25 cellular contexts compared by ENCODE assay signal in genomic region chr3:176399193-176399592, GRCh38.
"Had no signal": no experiment of that assay in that cellular context is flagged by ENCODE, and none has a peak within 500 bp of the region (broad histone marks: within the 10 kb centered on the region; RNA-seq: fewer than 3 reads in every experiment).

No MANE protein-coding gene starts in this region.

- H3K79me2 ChIP-seq: hepatocyte had no signal

- DNase-seq: colonic mucosa; cortex of kidney; effector CD8-positive, alpha-beta T cell; effector memory CD8-positive, alpha-beta T cell; endodermal cell; erythroblast; esophagus squamous epithelium; foreskin keratinocyte; heart left ventricle; hypothalamus; immature natural killer cell; islet precursor cell; kidney; kidney glomerular epithelial cell; left colon; left ventricle myocardium superior; lower lobe of right lung; mesenchymal stem cell; mucosa of descending colon; naive B cell had no signal

- H3K27ac ChIP-seq: colonic mucosa, epithelial cell of prostate, esophagus squamous epithelium, foreskin keratinocyte, gastroesophageal sphincter, heart left ventricle, hepatocyte, lower lobe of right lung had no signal

- H3K27me3 ChIP-seq: colonic mucosa, esophagus squamous epithelium, foreskin keratinocyte, gastroesophageal sphincter, heart left ventricle, hepatocyte had no signal

- H3K9me3 ChIP-seq: colonic mucosa, esophagus squamous epithelium, gastroesophageal sphincter, lower lobe of right lung, mucosa of descending colon had no signal

- H3K36me3 ChIP-seq: colonic mucosa, esophagus squamous epithelium, gastroesophageal sphincter, heart left ventricle, lower lobe of right lung had no signal

- H3K4me1 ChIP-seq: colonic mucosa, esophagus squamous epithelium, foreskin keratinocyte, gastroesophageal sphincter, heart left ventricle, lower lobe of right lung had no signal

- H3K4me2 ChIP-seq: hepatocyte had no signal

- H3K4me3 ChIP-seq: colonic mucosa, esophagus squamous epithelium, gastroesophageal sphincter, heart left ventricle, hepatocyte, lower lobe of right lung, mucosa of descending colon had no signal

- ATAC-seq: effector memory CD8-positive, alpha-beta T cell; esophagus mucosa; foreskin keratinocyte; gastroesophageal sphincter; heart left ventricle; left colon; left lobe of liver; left ventricle myocardium superior; lower lobe of right lung; mucosa of descending colon had no signal

- H2AFZ ChIP-seq: hepatocyte had no signal
